8 cellular contexts compared by ENCODE assay signal in genomic region chr12:96237465-96238077, GRCh38. TPM values are rescaled to one million over a fixed set of nuclear protein-coding genes. Genes with fewer than 3 reads are reported as not detected.
A peak's percentile ranks its signal among the peaks of the same experiment; 100 is the strongest.
DNase-seq lines count a peak whose midpoint lies in the region; TF ChIP-seq lines count a peak whose summit lies in the region.

No MANE protein-coding gene starts in this region.

- H3K27me3 ChIP-seq in adrenal gland = no peaks in the 10 kb centered on the region

- peak overlapping the region in 4 of 5 donors; percentile 62 to 85 (median 75) for H3K27ac ChIP-seq in adrenal gland

- POLR2A ChIA-PET in HEK293T (lab: Yijun Ruan, JAX) = no interaction called here

- peaks cover 10 to 65% of the 10 kb centered on the region in 2 donors for H3K4me1 ChIP-seq in adrenal gland (replicated peaks in 1 of 2)

- CTCF ChIA-PET in HEK293T (lab: Yijun Ruan, JAX) = no interaction called here

- peak; percentile 89 for DNase-seq in GM03348 (ENCODE audit: low spot score)
- DNase-seq in SW 1271 (lab: John Stamatoyannopoulos, UW) = peak; percentile 62 to 89
- DNase-seq in adrenal gland = peak in 6 of 7 donors; percentile 70 to 83 (median 74)
- DNase-seq in kidney tubule cell (ENCODE audit: low spot score) = peak; percentile 50
- peak; percentile 34 to 37 for DNase-seq in stimulated activated CD8-positive, alpha-beta memory T cell treated with anti-CD3 and anti-CD28 coated beads, Interleukin-2, amount 100 ng/mL, for 48 hours (ENCODE audit: low read depth in 2 of 2)
- DNase-seq in OCI-M2 (lab: John Stamatoyannopoulos, UW; ENCODE audit: unreplicated experiment) = no peak
- DNase-seq in NCI-H524 (lab: John Stamatoyannopoulos, UW) = no peak
- no peak for DNase-seq in HEK293T (ENCODE audit: extremely low spot score)

- TF ChIP-seq CTCF in adrenal gland (IDR thresholded peaks at IDR 0.05) = no peak

- intact Hi-C loops in adrenal gland (cut with DNase I) = no loop called here

- no peaks in the 10 kb centered on the region for H3K9me3 ChIP-seq in adrenal gland (replicated peaks in 1 of 3)

- peak overlapping the region in 1 of 4 donors; percentile 16 for H3K4me3 ChIP-seq in adrenal gland

- H3K36me3 ChIP-seq in adrenal gland (replicated peaks in 1 of 2) = no peaks in the 10 kb centered on the region

- peak in 1 of 2 donors; percentile 21 for TF ChIP-seq POLR2A in adrenal gland (IDR thresholded peaks at IDR 0.05)

- WGBS in adrenal gland, 4 donors = 17 to 38% (median 35%) methylated on average over 9 of the region's 9 CpGs

TF ChIP-seq in HEK293T, 16 proteins besides CTCF, POLR2A, EP300 and RAD21:
- no peak for TF ChIP-seq FOXM1 (IDR thresholded peaks at IDR 0.05; ENCODE audit: borderline replicate concordance)
- TF ChIP-seq CTBP1 (IDR thresholded peaks at IDR 0.05; ENCODE audit: borderline replicate concordance) = no peak
- no peak for TF ChIP-seq NFRKB (IDR thresholded peaks at IDR 0.05)
- no peak for TF ChIP-seq FOXK2 (IDR thresholded peaks at IDR 0.05)
- TF ChIP-seq FOXA1 (IDR thresholded peaks at IDR 0.05) = no peak
- no peak for TF ChIP-seq ELF4 (IDR thresholded peaks at IDR 0.05)
- no peak for TF ChIP-seq HDGF (IDR thresholded peaks at IDR 0.05; ENCODE audit: borderline replicate concordance)
- TF ChIP-seq SUZ12 (IDR thresholded peaks at IDR 0.05) = no peak
- no peak for TF ChIP-seq ZNF384 (IDR thresholded peaks at IDR 0.05)
- no peak for TF ChIP-seq L3MBTL2 (conservative IDR thresholded peaks at IDR 0.05)
- no peak for TF ChIP-seq SP1 (IDR thresholded peaks at IDR 0.05)
- TF ChIP-seq ARNT (IDR thresholded peaks at IDR 0.05) = no peak
- no peak for TF ChIP-seq TARDBP (IDR thresholded peaks at IDR 0.05)
- no peak for TF ChIP-seq LEF1 (IDR thresholded peaks at IDR 0.05; ENCODE audit: borderline replicate concordance)

RNA-seq across cellular contexts. Expression of gene ELK3, which starts 43.4 kb away (rescaled TPM):
- 10 to 100 TPM; 10.8 to 33.6 (median 24.3) TPM for total RNA-seq in adrenal gland
- polyA plus RNA-seq in adrenal gland = 10 to 100 TPM in 1 of 3 donors, 1 to 10 TPM in 2; 6.6 to 16.0 (median 8.6) TPM

Comparison
In these comparisons a context has a peak if more than half of its experiments do, and no peak if none do; other contexts are left out.
1. DNase-seq: peak in GM03348 (single experiment), SW 1271 (2 of 2), adrenal gland (6 of 7), kidney tubule cell (single experiment) and stimulated activated CD8-positive, alpha-beta memory T cell treated with anti-CD3 and anti-CD28 coated beads, Interleukin-2, amount 100 ng/mL, for 48 hours (2 of 2); none in OCI-M2 (single experiment), NCI-H524 (0 of 2) and HEK293T (single experiment).